In genomic region chr12:104114834-104115586, GRCh38 we compare ENCODE assay signal across 7 cellular contexts. TPM values are rescaled to one million over a fixed set of nuclear protein-coding genes. Genes with fewer than 3 reads are reported as not detected.
DNase-seq lines count a peak whose midpoint lies in the region; ATAC-seq, FAIRE-seq and TF ChIP-seq lines count a peak whose summit lies in the region.
"Not testable (repeated sequence)": the region's sequence is repeated elsewhere in the genome, so short reads cannot be mapped to it uniquely, and the experiment has no call there.

No MANE protein-coding gene starts in this region.

- peaks cover 31% of the 10 kb centered on the region; the same call in 2 of the 3 replicates for H3K4me1 ChIP-seq in A549
- not testable (repeated sequence) for H3K4me1 ChIP-seq in HEK293 (ENCODE audit: control insufficient read depth, insufficient read depth, low read length)

- peaks cover 32 to 40% of the 10 kb centered on the region in 2 experiments for H3K36me3 ChIP-seq in HEK293 (ENCODE audit: control insufficient read depth in 2 of 2, insufficient read depth in 1 of 2, low read length in 2 of 2)

- TF ChIP-seq RAD21 in A549 (conservative IDR thresholded peaks at IDR 0.05 in 1 of 2, IDR thresholded peaks at IDR 0.05 in 1 of 2) = not testable (repeated sequence)

- not testable (repeated sequence) for H3K36me3 Mint-ChIP-seq in activated naive CD4-positive, alpha-beta T cell treated with anti-CD3 and anti-CD28 coated beads, Interleukin-2, amount 50 U/mL, for 24 hours
- H3K36me3 Mint-ChIP-seq in mesothelial cell of epicardium = peaks cover 12% of the 10 kb centered on the region

- CTCF ChIA-PET in A549 (lab: Yijun Ruan, JAX); HEK293 (lab: Yijun Ruan, JAX): not testable (repeated sequence)

- not testable (repeated sequence) for H3K4me2 ChIP-seq in A549

- POLR2A ChIA-PET in A549 (lab: Yijun Ruan, JAX); HEK293 (lab: Yijun Ruan, JAX): not testable (repeated sequence)

- H3K4me1 Mint-ChIP-seq in activated naive CD4-positive, alpha-beta T cell treated with anti-CD3 and anti-CD28 coated beads, Interleukin-2, amount 50 U/mL, for 24 hours; mesothelial cell of epicardium: not testable (repeated sequence)

- WGBS in A549 (ENCODE audit: missing lambda C conversion rate) = 91% methylated on average over 14 of the region's 14 CpGs

- H3K27me3 Mint-ChIP-seq in activated naive CD4-positive, alpha-beta T cell treated with anti-CD3 and anti-CD28 coated beads, Interleukin-2, amount 50 U/mL, for 24 hours; mesothelial cell of epicardium (ENCODE audit: low read depth): not testable (repeated sequence)

- peak overlapping the region; percentile 51 for H3K27ac Mint-ChIP-seq in activated naive CD4-positive, alpha-beta T cell treated with anti-CD3 and anti-CD28 coated beads, Interleukin-2, amount 50 U/mL, for 24 hours
- peak overlapping the region; percentile 60 for H3K27ac Mint-ChIP-seq in mesothelial cell of epicardium

- intact Hi-C loops in left colon (cut with DNase I, micrococcal nuclease) = loop anchor here in 1 of 2 donors (10.0 kb wide), 1 partner anchor 230 kb away; no protein-coding TSS in a partner anchor

- ATAC-seq in A549 (peak in 1 of 2 experiments; percentile 34; a peak in 2 of 6 replicates), left colon (peak; percentile 62)

- H3K9me3 ChIP-seq in A549; HEK293 (ENCODE audit: control insufficient read depth, insufficient read depth, low read depth, low read length): not testable (repeated sequence)

- TF ChIP-seq CTCF in A549 (IDR thresholded peaks at IDR 0.05); HEK293 (tag by site-specific recombination; IDR thresholded peaks at IDR 0.05); mesothelial cell of epicardium (IDR thresholded peaks at IDR 0.05; ENCODE audit: unreplicated experiment): not testable (repeated sequence)

- not testable (repeated sequence) for TF ChIP-seq EP300 in A549 (IDR thresholded peaks at IDR 0.05)

- DNase-seq in A549 (ENCODE audit: low read depth in 1 of 2, low spot score in 1 of 2); epithelial cell of prostate (ENCODE audit: low read depth, low spot score); left colon; mesothelial cell of epicardium (ENCODE audit: low spot score in 2 of 2, unreplicated experiment in 2 of 2): not testable (repeated sequence)
- peak; percentile 53 for DNase-seq in renal cortical epithelial cell (ENCODE audit: low read depth)

- FAIRE-seq in A549 (lab: Jason Lieb, UNC) = peak; percentile 86

- H3K9me3 Mint-ChIP-seq in activated naive CD4-positive, alpha-beta T cell treated with anti-CD3 and anti-CD28 coated beads, Interleukin-2, amount 50 U/mL, for 24 hours; mesothelial cell of epicardium: not testable (repeated sequence)

- not testable (repeated sequence) for H3K4me3 Mint-ChIP-seq in activated naive CD4-positive, alpha-beta T cell treated with anti-CD3 and anti-CD28 coated beads, Interleukin-2, amount 50 U/mL, for 24 hours; mesothelial cell of epicardium

- not testable (repeated sequence) for TF ChIP-seq POLR2A in A549 (IDR thresholded peaks at IDR 0.05; ENCODE audit: low read length)

- not testable (repeated sequence) for H3K27ac ChIP-seq in A549; HEK293 (ENCODE audit: extremely low read depth, low read depth, low read length)
- H3K27ac ChIP-seq in epithelial cell of prostate = peak overlapping the region; percentile 25

- not testable (repeated sequence) for H3K4me3 ChIP-seq in A549; HEK293 (ENCODE audit: low read depth, low read length)

TF ChIP-seq in HEK293, 187 proteins besides CTCF, POLR2A, EP300 and RAD21:
- TF ChIP-seq ZFHX2 (tag by site-specific recombination; conservative IDR thresholded peaks at IDR 0.05) = peak; percentile 43; the same call in 1 of the 2 replicates

RNA-seq across cellular contexts. Expression of gene NFYB, which starts 23.0 kb away (rescaled TPM):
- 40.0 and 70.2 TPM in 2 replicates for polyA plus RNA-seq in A549 (2011; rRNA removed)
- 16.4 and 16.7 TPM in 2 replicates for polyA plus RNA-seq in A549 (2012; cell fraction: cytosol; rRNA removed)
- 7.2 and 10.8 TPM in 2 replicates for polyA plus RNA-seq in A549 (2012; cell fraction: nucleus; rRNA removed)
- polyA plus RNA-seq in A549 (2017; fragmentation: RNase III; extraction: RNeasy Plus Mini Kit Qiagen cat#74134 plus additional on column Dnase treatment) = 45.2 to 48.3 TPM (median 45.4 TPM) in 3 replicates
- polyA minus RNA-seq in A549 (2011; rRNA and poly(A)+ RNA removed) = 9.0 and 13.7 TPM in 2 replicates
- total RNA-seq in left colon = 10 to 100 TPM; 13.7 to 17.3 TPM
- total RNA-seq in mesothelial cell of epicardium = 36.0 to 40.2 TPM (median 36.7 TPM) in 3 replicates
- total RNA-seq in renal cortical epithelial cell = 22.5 and 23.6 TPM in 2 replicates

RNA-seq across cellular contexts. Expression of gene HCFC2, which starts 50.7 kb away (rescaled TPM):
- polyA plus RNA-seq in A549 (2011; rRNA removed) = 10.0 and 10.6 TPM in 2 replicates
- 2.6 and 2.7 TPM in 2 replicates for polyA plus RNA-seq in A549 (2012; cell fraction: cytosol; rRNA removed)
- 1.8 and 2.0 TPM in 2 replicates for polyA plus RNA-seq in A549 (2012; cell fraction: nucleus; rRNA removed)
- 5.0 to 5.8 TPM (median 5.0 TPM) in 3 replicates for polyA plus RNA-seq in A549 (2017; fragmentation: RNase III; extraction: RNeasy Plus Mini Kit Qiagen cat#74134 plus additional on column Dnase treatment)
- polyA minus RNA-seq in A549 (2011; rRNA and poly(A)+ RNA removed) = 4.8 and 5.3 TPM in 2 replicates
- total RNA-seq in left colon = 10 to 100 TPM; 10.7 to 14.0 TPM
- total RNA-seq in mesothelial cell of epicardium = 11.4 to 14.8 TPM (median 13.8 TPM) in 3 replicates
- 5.9 and 17.9 TPM in 2 replicates for total RNA-seq in renal cortical epithelial cell
